ENCODE assay signal across 18 cellular contexts in genomic region chr6:150550244-150550643, GRCh38. TPM values are rescaled to one million over a fixed set of nuclear protein-coding genes. Genes with fewer than 3 reads are reported as not detected.
DNase-seq lines count a peak whose midpoint lies in the region; ATAC-seq and TF ChIP-seq lines count a peak whose summit lies in the region.
"Had no signal": no experiment of that assay in that cellular context is flagged by ENCODE, and none has a peak within 500 bp of the region (broad histone marks: within the 10 kb centered on the region; RNA-seq: fewer than 3 reads in every experiment).

No MANE protein-coding gene starts in this region.

- no peak for DNase-seq in activated naive CD4-positive, alpha-beta T cell treated with anti-CD3 and anti-CD28 coated beads for 36 hours
- DNase-seq in nephron progenitor cell (no peak), renal cortical epithelial cell (ENCODE audit: low read depth) (peak; percentile 53), NCI-H2029 treated with DMSO at 0.1 percent for 48 hours (lab: John Stamatoyannopoulos, UW) (no peak), T-cell (no peak), Right ventricle myocardium inferior (ENCODE audit: missing footprints) (no peak)
- DNase-seq: AML-193; Caco-2; CD4-positive, alpha-beta T cell; GF-D8; H7; HFFc6 had no signal

- H3K36me3 Mint-ChIP-seq in activated naive CD4-positive, alpha-beta T cell treated with anti-CD3 and anti-CD28 coated beads, Interleukin-2, amount 50 U/mL, for 24 hours: no peaks in the 10 kb centered on the region
- no peaks in the 10 kb centered on the region for H3K36me3 Mint-ChIP-seq in activated naive CD4-positive, alpha-beta T cell treated with anti-CD3 and anti-CD28 coated beads for 36 hours (ENCODE audit: low read depth)
- H3K36me3 Mint-ChIP-seq in nephron progenitor cell (ENCODE audit: low read depth) (no peaks in the 10 kb centered on the region), T-cell (no peaks in the 10 kb centered on the region)

- intact Hi-C loops in activated naive CD4-positive, alpha-beta T cell treated with anti-CD3 and anti-CD28 coated beads for 36 hours (cut with micrococcal nuclease): no loop called here
- intact Hi-C loops in Right ventricle myocardium inferior (cut with DNase I): no loop called here

- H3K4me3 Mint-ChIP-seq in activated naive CD4-positive, alpha-beta T cell treated with anti-CD3 and anti-CD28 coated beads, Interleukin-2, amount 50 U/mL, for 24 hours: no peak overlapping the region
- H3K4me3 Mint-ChIP-seq in activated naive CD4-positive, alpha-beta T cell treated with anti-CD3 and anti-CD28 coated beads for 36 hours: no peak overlapping the region
- H3K4me3 Mint-ChIP-seq in nephron progenitor cell (no peak overlapping the region), T-cell (no peak overlapping the region)
- H3K4me3 Mint-ChIP-seq: CD4-positive, alpha-beta T cell; GM23338; HFFc6; IgD-negative memory B cell had no signal

- TF ChIP-seq CTCF in nephron progenitor cell (IDR thresholded peaks at IDR 0.05): no peak

- CTCF ChIA-PET in activated naive CD4-positive, alpha-beta T cell treated with anti-CD3 and anti-CD28 coated beads for 36 hours (lab: Charles Lee): no interaction called here
- CTCF ChIA-PET in T-cell (lab: Charles Lee): no interaction called here

- no peaks in the 10 kb centered on the region for H3K9me3 Mint-ChIP-seq in activated naive CD4-positive, alpha-beta T cell treated with anti-CD3 and anti-CD28 coated beads, Interleukin-2, amount 50 U/mL, for 24 hours
- H3K9me3 Mint-ChIP-seq in activated naive CD4-positive, alpha-beta T cell treated with anti-CD3 and anti-CD28 coated beads for 36 hours: no peaks in the 10 kb centered on the region
- H3K9me3 Mint-ChIP-seq in nephron progenitor cell: peaks cover 14% of the 10 kb centered on the region
- H3K9me3 Mint-ChIP-seq in T-cell: no peaks in the 10 kb centered on the region
- H3K9me3 Mint-ChIP-seq: CD4-positive, alpha-beta T cell; GM23338; IgD-negative memory B cell had no signal

- ATAC-seq in T-cell (replicated peaks in 1 of 4) (no peak), Right ventricle myocardium inferior (no peak)
- ATAC-seq: A549, GM23338, HCT116, HepG2 had no signal

- H3K4me1 Mint-ChIP-seq in activated naive CD4-positive, alpha-beta T cell treated with anti-CD3 and anti-CD28 coated beads, Interleukin-2, amount 50 U/mL, for 24 hours: no peaks in the 10 kb centered on the region
- H3K4me1 Mint-ChIP-seq in activated naive CD4-positive, alpha-beta T cell treated with anti-CD3 and anti-CD28 coated beads for 36 hours (ENCODE audit: low read depth): no peaks in the 10 kb centered on the region
- H3K4me1 Mint-ChIP-seq in nephron progenitor cell: peaks cover 49% of the 10 kb centered on the region
- no peaks in the 10 kb centered on the region for H3K4me1 Mint-ChIP-seq in T-cell

- H3K27ac Mint-ChIP-seq in activated naive CD4-positive, alpha-beta T cell treated with anti-CD3 and anti-CD28 coated beads, Interleukin-2, amount 50 U/mL, for 24 hours: peak overlapping the region; percentile 43
- no peak overlapping the region for H3K27ac Mint-ChIP-seq in activated naive CD4-positive, alpha-beta T cell treated with anti-CD3 and anti-CD28 coated beads for 36 hours
- H3K27ac Mint-ChIP-seq in nephron progenitor cell (peak overlapping the region; percentile 81), T-cell (no peak overlapping the region)
- H3K27ac Mint-ChIP-seq: CD4-positive, alpha-beta T cell; GM23338; HFFc6 had no signal

- POLR2A ChIA-PET in T-cell (lab: Charles Lee): no interaction called here

- H3K27me3 Mint-ChIP-seq in activated naive CD4-positive, alpha-beta T cell treated with anti-CD3 and anti-CD28 coated beads, Interleukin-2, amount 50 U/mL, for 24 hours: peaks cover 3% of the 10 kb centered on the region
- H3K27me3 Mint-ChIP-seq in activated naive CD4-positive, alpha-beta T cell treated with anti-CD3 and anti-CD28 coated beads for 36 hours (ENCODE audit: low read depth): peaks cover 14% of the 10 kb centered on the region
- H3K27me3 Mint-ChIP-seq in nephron progenitor cell (ENCODE audit: low read depth, poor library complexity): peaks cover 8% of the 10 kb centered on the region
- peaks cover 10 to 24% of the 10 kb centered on the region in 2 donors for H3K27me3 Mint-ChIP-seq in T-cell

RNA-seq across cellular contexts. Expression of gene PLEKHG1, which starts 49.4 kb away (rescaled TPM):
- total RNA-seq in activated naive CD4-positive, alpha-beta T cell treated with anti-CD3 and anti-CD28 coated beads for 36 hours: 10 to 100 TPM; 10.8 to 11.1 TPM
- total RNA-seq in renal cortical epithelial cell (11.1 and 13.4 TPM in 2 replicates), T-cell (10 to 100 TPM in 1 of 5 donors, 1 to 10 TPM in 4; 2.5 to 18.4 (median 5.4) TPM), Right ventricle myocardium inferior (10.2 TPM)

Comparison
In these comparisons a context has a peak if more than half of its experiments do, and no peak if none do; other contexts are left out.
1. H3K27ac Mint-ChIP-seq: peak in activated naive CD4-positive, alpha-beta T cell treated with anti-CD3 and anti-CD28 coated beads, Interleukin-2, amount 50 U/mL, for 24 hours (single experiment) and nephron progenitor cell (single experiment); none in activated naive CD4-positive, alpha-beta T cell treated with anti-CD3 and anti-CD28 coated beads for 36 hours (single experiment) and T-cell (0 of 2).